In the genomic region with DNA sequence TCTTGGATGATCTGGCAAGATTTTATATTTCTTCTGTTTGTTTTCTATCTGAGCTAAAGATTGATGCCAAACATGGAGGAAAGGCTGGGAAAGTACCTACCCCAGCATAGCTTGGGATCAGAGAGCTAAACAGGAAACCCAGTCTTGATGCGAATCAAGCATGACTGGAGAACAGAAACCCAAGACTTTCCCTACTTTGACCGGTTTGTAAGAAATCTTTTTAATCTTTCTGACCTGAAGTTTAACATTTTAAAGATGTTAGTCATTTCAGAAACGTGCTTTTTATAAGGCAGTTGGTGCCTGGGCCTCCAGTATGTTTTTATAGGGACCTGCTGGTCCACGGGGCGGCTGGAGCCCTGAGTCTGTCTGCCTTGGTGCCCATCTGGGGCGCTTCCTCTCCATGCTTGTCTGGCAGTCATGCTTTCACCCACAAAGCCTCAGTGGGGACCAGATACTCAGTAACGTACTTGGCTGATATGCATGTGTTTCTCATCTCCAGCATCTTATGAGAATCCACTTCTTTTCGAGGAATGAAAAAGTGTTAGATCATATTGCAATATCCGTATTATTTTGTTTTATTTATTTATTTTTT, we compare ENCODE assay signal across 10 cellular contexts.
DNase-seq lines count a peak whose midpoint lies in the region; ATAC-seq, FAIRE-seq and TF ChIP-seq lines count a peak whose summit lies in the region.
"Had no signal": no experiment of that assay in that cellular context is flagged by ENCODE, and none has a peak within 500 bp of the region (broad histone marks: within the 10 kb centered on the region; RNA-seq: fewer than 3 reads in every experiment).

No MANE protein-coding gene starts in this region.

- ATAC-seq in GM18517 (IDR thresholded peaks at IDR 0.05; ENCODE audit: unreplicated experiment) = peak; percentile 76
- peak; percentile 93 for ATAC-seq in HG02588 (IDR thresholded peaks at IDR 0.05; ENCODE audit: unreplicated experiment)
- ATAC-seq in WTC11 = no peak

- DNase-seq in A172 (ENCODE audit: low spot score) = peak; percentile 18
- peak; percentile 15 for DNase-seq in RCC 7860 (ENCODE audit: low spot score)
- DNase-seq in NCI-H1694 treated with DMSO at 0.1 percent for 48 hours (lab: John Stamatoyannopoulos, UW) = no peak
- no peak for DNase-seq in WTC11 (ENCODE audit: low spot score)
- DNase-seq in erythroblast (lab: John Stamatoyannopoulos, UW) = no peak
- DNase-seq in cardiac septum (ENCODE audit: low spot score) = no peak
- DNase-seq: uterus had no signal

- no peaks in the 10 kb centered on the region for H3K36me3 Mint-ChIP-seq in WTC11

- H3K27me3 Mint-ChIP-seq in WTC11 (ENCODE audit: low read depth) = no peaks in the 10 kb centered on the region
- H3K27me3 Mint-ChIP-seq: dendritic cell treated with granulocyte-macrophage colony-stimulating factor and Interleukin-4, amounts not matched to agents 40 ng/mL and 50 ng/mL, for 4 days had no signal

- TF ChIP-seq POLR2A in erythroblast (IDR thresholded peaks at IDR 0.05; ENCODE audit: low read length) = no peak

- TF ChIP-seq CTCF in WTC11 (IDR thresholded peaks at IDR 0.05) = no peak

- no peak for FAIRE-seq in RCC 7860 (lab: Jason Lieb, UNC)

- CTCF ChIA-PET in WTC11 (lab: Charles Lee) = no interaction called here

- intact Hi-C loops in cardiac septum (cut with DNase I) = no loop called here

- H3K27ac Mint-ChIP-seq in WTC11 = no peak overlapping the region
- H3K27ac Mint-ChIP-seq: dendritic cell treated with granulocyte-macrophage colony-stimulating factor and Interleukin-4, amounts not matched to agents 40 ng/mL and 50 ng/mL, for 4 days had no signal

- POLR2A ChIA-PET in WTC11 (lab: Charles Lee) = no interaction called here

- H3K9me3 Mint-ChIP-seq in WTC11 = no peaks in the 10 kb centered on the region
- H3K9me3 Mint-ChIP-seq: dendritic cell treated with granulocyte-macrophage colony-stimulating factor and Interleukin-4, amounts not matched to agents 40 ng/mL and 50 ng/mL, for 4 days had no signal

- H3K4me3 Mint-ChIP-seq in WTC11 = no peak overlapping the region
- H3K4me3 Mint-ChIP-seq: dendritic cell treated with granulocyte-macrophage colony-stimulating factor and Interleukin-4, amounts not matched to agents 40 ng/mL and 50 ng/mL, for 4 days had no signal

- H3K4me1 Mint-ChIP-seq in WTC11 = peaks cover 25% of the 10 kb centered on the region

TF ChIP-seq in WTC11, 78 proteins besides CTCF, POLR2A, EP300 and RAD21:
- TF ChIP-seq MLX (CRISPR knock-in tag; IDR thresholded peaks at IDR 0.05) = no peak

Comparison
In these comparisons a context has a peak if more than half of its experiments do, and no peak if none do; other contexts are left out.
1. DNase-seq: peak in A172 (single experiment) and RCC 7860 (single experiment); none in NCI-H1694 treated with DMSO at 0.1 percent for 48 hours (single experiment), WTC11 (single experiment), erythroblast (0 of 2) and cardiac septum (single experiment).